ENCODE assay signal across 7 cellular contexts in the genomic region with DNA sequence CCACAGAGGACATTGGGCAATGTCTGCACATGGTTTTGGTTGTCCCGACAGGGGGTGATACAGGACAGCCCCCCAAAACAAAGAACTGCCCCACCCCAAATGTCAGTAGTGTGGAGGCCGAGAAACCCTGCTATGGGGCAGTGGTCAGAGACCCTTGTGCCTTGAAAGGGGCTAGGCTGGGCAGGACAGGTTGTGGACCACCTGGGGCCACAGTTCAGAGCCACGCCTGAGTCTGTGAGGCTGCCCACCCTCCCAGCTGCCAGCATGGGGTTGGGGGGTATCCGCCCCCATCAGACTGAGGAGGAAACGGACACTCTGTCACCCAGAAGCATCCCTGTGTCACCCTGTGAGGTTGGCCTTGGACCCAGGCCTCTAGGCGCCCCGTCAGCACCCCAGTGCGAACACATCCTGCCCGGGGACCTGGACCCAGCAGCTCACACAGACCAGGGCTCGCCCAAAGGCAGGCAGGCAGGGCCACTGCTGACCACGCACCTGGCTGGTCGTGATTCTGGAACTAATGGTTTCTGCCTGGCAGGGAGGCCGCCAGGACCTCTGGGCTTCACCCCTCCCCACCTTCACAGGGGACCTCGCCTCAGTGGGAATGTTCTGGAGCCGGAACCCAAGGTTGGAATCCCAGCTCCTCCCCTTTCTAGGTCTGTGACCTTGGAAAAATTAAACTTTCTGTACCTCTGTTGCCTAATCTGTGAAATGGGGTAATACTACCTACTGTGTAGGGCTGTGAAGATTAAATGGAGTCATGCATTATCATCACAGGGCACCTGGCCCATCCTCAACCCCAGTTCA. TPM values are rescaled to one million over a fixed set of nuclear protein-coding genes. Genes with fewer than 3 reads are reported as not detected.
A peak's percentile ranks its signal among the peaks of the same experiment; 100 is the strongest.
DNase-seq lines count a peak whose midpoint lies in the region; ATAC-seq and TF ChIP-seq lines count a peak whose summit lies in the region.

No MANE protein-coding gene starts in this region.

- in situ Hi-C loops in HAP-1 (cut with MboI; ENCODE audit: low sequenced_read_pairs), result no loop called here

- H3K9me3 ChIP-seq in HAP-1 (peaks cover 13% of the 10 kb centered on the region), SK-N-MC (ENCODE audit: low read depth, low read length) (peaks cover 5% of the 10 kb centered on the region; the same call in 1 of the 2 replicates), fibroblast of lung (ENCODE audit: control insufficient read depth, insufficient read depth, low read depth, low read length) (no peaks in the 10 kb centered on the region)

- H3K36me3 Mint-ChIP-seq in stimulated activated effector memory CD8-positive, alpha-beta T cell treated with anti-CD3 and anti-CD28 coated beads, Interleukin-12 subunit alpha, Interleukin-12 subunit beta, amount 100 ng/mL, for 72 hours, result peaks cover 6% of the 10 kb centered on the region

- peak overlapping the region; percentile 85 for H3K4me2 ChIP-seq in fibroblast of lung (ENCODE audit: extremely low read depth, insufficient read depth, low read length)

- DNase-seq in HAP-1 (ENCODE audit: low spot score in 2 of 2) (no peak), SK-N-MC (ENCODE audit: low read depth, low spot score) (no peak), fibroblast of lung (ENCODE audit: low read depth in 2 of 2) (no peak), SIG-M5 treated with dmso at 0.1 percent for 504 hours (lab: John Stamatoyannopoulos, UW; ENCODE audit: unreplicated experiment) (no peak), HuH-7 (ENCODE audit: low spot score) (no peak), midbrain (lab: John Stamatoyannopoulos, UW) (no peak)
- DNase-seq in stimulated activated effector memory CD8-positive, alpha-beta T cell treated with anti-CD3 and anti-CD28 coated beads, Interleukin-12 subunit alpha, Interleukin-12 subunit beta, amount 100 ng/mL, for 72 hours (ENCODE audit: low spot score in 2 of 2), result peak in 1 of 2 donors; percentile 49

- H3K36me3 ChIP-seq in HAP-1 (replicated peaks), result no peaks in the 10 kb centered on the region
- H3K36me3 ChIP-seq in SK-N-MC (ENCODE audit: insufficient read depth, low read length), result no peaks in the 10 kb centered on the region
- no peaks in the 10 kb centered on the region for H3K36me3 ChIP-seq in fibroblast of lung (ENCODE audit: control insufficient read depth, insufficient read depth, low read length)

- peak overlapping the region; percentile 90 for H3K4me3 Mint-ChIP-seq in stimulated activated effector memory CD8-positive, alpha-beta T cell treated with anti-CD3 and anti-CD28 coated beads, Interleukin-12 subunit alpha, Interleukin-12 subunit beta, amount 100 ng/mL, for 72 hours

- H3K27ac ChIP-seq in SK-N-MC (no peak overlapping the region), fibroblast of lung (ENCODE audit: insufficient read depth, low read length) (no peak overlapping the region)

- H3K27ac Mint-ChIP-seq in stimulated activated effector memory CD8-positive, alpha-beta T cell treated with anti-CD3 and anti-CD28 coated beads, Interleukin-12 subunit alpha, Interleukin-12 subunit beta, amount 100 ng/mL, for 72 hours, result peak overlapping the region; percentile 95

- H3K4me1 Mint-ChIP-seq in stimulated activated effector memory CD8-positive, alpha-beta T cell treated with anti-CD3 and anti-CD28 coated beads, Interleukin-12 subunit alpha, Interleukin-12 subunit beta, amount 100 ng/mL, for 72 hours, result peaks cover 24% of the 10 kb centered on the region

- H3K4me3 ChIP-seq in HAP-1, result peak overlapping the region; percentile 53
- peak overlapping the region; percentile 94 for H3K4me3 ChIP-seq in SK-N-MC
- peak overlapping the region in 2 of 4 experiments; percentile 59 to 68 for H3K4me3 ChIP-seq in fibroblast of lung (replicated peaks in 1 of 4; ENCODE audit: control extremely low read depth in 1 of 4, insufficient read depth in 1 of 4, low read depth in 3 of 4, low read length in 4 of 4)

- H3K9ac ChIP-seq in SK-N-MC (ENCODE audit: insufficient read length) (peak overlapping the region; percentile 85), fibroblast of lung (ENCODE audit: insufficient read depth, low read length) (no peak overlapping the region)

- H2AFZ ChIP-seq in fibroblast of lung (ENCODE audit: low read length), result no peak overlapping the region

- H4K20me1 ChIP-seq in fibroblast of lung (ENCODE audit: control insufficient read depth, extremely low read depth, insufficient read depth, low read length), result no peaks in the 10 kb centered on the region

- no peaks in the 10 kb centered on the region for H3K79me2 ChIP-seq in fibroblast of lung (ENCODE audit: control insufficient read depth, insufficient read depth, low read length)

- TF ChIP-seq CTCF in fibroblast of lung (conservative IDR thresholded peaks at IDR 0.05 in 1 of 2, IDR thresholded peaks at IDR 0.05 in 1 of 2; ENCODE audit: low read depth in 1 of 2, low read length in 2 of 2), result no peak

- H3K27me3 ChIP-seq in HAP-1 (ENCODE audit: low read depth), result no peaks in the 10 kb centered on the region
- no peaks in the 10 kb centered on the region for H3K27me3 ChIP-seq in fibroblast of lung (ENCODE audit: control insufficient read depth, insufficient read depth, low read length)

- H3K9me3 Mint-ChIP-seq in stimulated activated effector memory CD8-positive, alpha-beta T cell treated with anti-CD3 and anti-CD28 coated beads, Interleukin-12 subunit alpha, Interleukin-12 subunit beta, amount 100 ng/mL, for 72 hours, result peaks cover 3% of the 10 kb centered on the region

- no peak for ATAC-seq in stimulated activated effector memory CD8-positive, alpha-beta T cell treated with anti-CD3 and anti-CD28 coated beads, Interleukin-12 subunit alpha, Interleukin-12 subunit beta, amount 100 ng/mL, for 72 hours

- H3K4me1 ChIP-seq in HAP-1 (peaks cover 9% of the 10 kb centered on the region), fibroblast of lung (ENCODE audit: control insufficient read depth, extremely low read depth, insufficient read depth, low read length) (no peaks in the 10 kb centered on the region)

RNA-seq across cellular contexts. Expression of a gene that starts 1.4 kb away (rescaled TPM):
- total RNA-seq in fibroblast of lung, result 49.4 and 52.4 TPM in 2 replicates
- 34.1 and 52.8 TPM in 2 replicates for polyA plus RNA-seq in fibroblast of lung
- polyA plus RNA-seq in fibroblast of lung (2012), result 28.1 and 40.3 TPM in 2 replicates
- 66.2 and 92.7 TPM in 2 replicates for polyA minus RNA-seq in fibroblast of lung (ENCODE audit: low replicate concordance)
